Comparison of ENCODE assay signal across 1 cellular context in the genomic region with DNA sequence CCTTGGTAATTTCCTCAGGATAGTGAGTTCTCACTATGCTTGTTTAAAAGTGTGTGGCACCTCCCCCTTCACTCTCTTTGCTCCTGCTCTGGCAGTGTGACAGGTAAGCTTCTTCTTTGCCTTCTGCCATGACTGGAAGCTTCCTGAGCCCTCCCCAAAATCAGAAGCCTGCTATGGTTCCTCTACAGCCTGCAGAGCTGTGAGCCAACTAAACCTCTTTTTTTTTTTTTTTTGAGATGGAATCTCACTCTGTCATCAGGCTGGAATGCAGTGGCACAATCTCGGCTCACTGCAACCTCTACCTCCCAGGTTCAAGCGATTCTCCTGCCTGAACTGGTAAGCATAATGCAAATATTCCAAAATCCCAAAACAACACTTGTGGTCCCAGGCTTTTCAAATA.
TF ChIP-seq lines count a peak whose summit lies in the region.

No MANE protein-coding gene starts in this region.

TF ChIP-seq in IMR-90, 13 proteins besides CTCF, POLR2A, EP300 and RAD21:
- no peak for TF ChIP-seq CEBPB (IDR thresholded peaks at IDR 0.05; ENCODE audit: low read depth, low read length)
- TF ChIP-seq RCOR1 (IDR thresholded peaks at IDR 0.05; ENCODE audit: insufficient replicate concordance, low read length) = no peak
- TF ChIP-seq NFE2L2 (IDR thresholded peaks at IDR 0.05; ENCODE audit: low read depth, low read length) = no peak
- TF ChIP-seq, protein P1, sequence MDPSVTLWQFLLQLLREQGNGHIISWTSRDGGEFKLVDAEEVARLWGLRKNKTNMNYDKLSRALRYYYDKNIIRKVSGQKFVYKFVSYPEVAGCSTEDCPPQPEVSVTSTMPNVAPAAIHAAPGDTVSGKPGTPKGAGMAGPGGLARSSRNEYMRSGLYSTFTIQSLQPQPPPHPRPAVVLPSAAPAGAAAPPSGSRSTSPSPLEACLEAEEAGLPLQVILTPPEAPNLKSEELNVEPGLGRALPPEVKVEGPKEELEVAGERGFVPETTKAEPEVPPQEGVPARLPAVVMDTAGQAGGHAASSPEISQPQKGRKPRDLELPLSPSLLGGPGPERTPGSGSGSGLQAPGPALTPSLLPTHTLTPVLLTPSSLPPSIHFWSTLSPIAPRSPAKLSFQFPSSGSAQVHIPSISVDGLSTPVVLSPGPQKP (IDR thresholded peaks at IDR 0.05; ENCODE audit: borderline replicate concordance, low read depth, low read length) = no peak
- TF ChIP-seq MAFK (IDR thresholded peaks at IDR 0.05; ENCODE audit: low read depth, low read length) = no peak
- TF ChIP-seq SMC3 (IDR thresholded peaks at IDR 0.05; ENCODE audit: low read depth, low read length) = no peak
- TF ChIP-seq MXI1 (IDR thresholded peaks at IDR 0.05; ENCODE audit: borderline replicate concordance, low read depth, low read length) = no peak
- TF ChIP-seq, protein P2, sequence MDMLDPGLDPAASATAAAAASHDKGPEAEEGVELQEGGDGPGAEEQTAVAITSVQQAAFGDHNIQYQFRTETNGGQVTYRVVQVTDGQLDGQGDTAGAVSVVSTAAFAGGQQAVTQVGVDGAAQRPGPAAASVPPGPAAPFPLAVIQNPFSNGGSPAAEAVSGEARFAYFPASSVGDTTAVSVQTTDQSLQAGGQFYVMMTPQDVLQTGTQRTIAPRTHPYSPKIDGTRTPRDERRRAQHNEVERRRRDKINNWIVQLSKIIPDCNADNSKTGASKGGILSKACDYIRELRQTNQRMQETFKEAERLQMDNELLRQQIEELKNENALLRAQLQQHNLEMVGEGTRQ (IDR thresholded peaks at IDR 0.05; ENCODE audit: low read depth, low read length) = no peak
- TF ChIP-seq RFX5 (IDR thresholded peaks at IDR 0.05; ENCODE audit: low read depth, low read length) = no peak
